In the genomic region with DNA sequence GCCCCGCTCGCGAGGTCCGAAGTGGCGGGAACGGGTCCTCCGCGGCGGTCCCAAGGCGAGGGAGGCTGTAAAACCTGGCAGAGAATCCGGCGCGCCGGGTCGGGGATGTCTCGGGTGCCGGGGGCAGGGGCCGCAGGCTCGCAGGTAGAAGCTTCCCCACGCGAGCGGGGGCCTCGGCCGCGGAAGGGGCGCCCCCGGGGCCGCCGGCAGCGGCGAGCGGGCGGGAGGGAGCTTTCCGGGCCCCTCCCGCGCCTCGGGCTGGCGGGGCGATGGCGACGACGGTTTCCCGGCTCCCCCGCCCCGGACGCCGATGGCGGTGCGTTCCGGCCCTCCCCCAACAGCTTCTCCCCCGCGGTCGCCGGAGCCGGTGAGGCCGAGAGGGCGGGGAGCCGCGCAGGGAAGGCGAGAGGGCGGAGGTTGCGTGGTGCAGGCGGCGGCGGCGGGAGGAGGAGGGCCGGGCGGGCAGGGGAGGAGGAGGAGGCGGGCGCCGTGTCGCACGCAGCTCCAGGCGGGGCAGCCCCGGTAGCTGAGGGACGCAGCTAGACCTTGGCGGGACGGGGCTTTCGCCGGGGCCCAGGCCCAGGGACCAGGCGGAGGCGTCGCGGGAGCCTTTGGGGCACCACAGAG, we compare ENCODE assay signal across 8 cellular contexts. TPM values are rescaled to one million over a fixed set of nuclear protein-coding genes. Genes with fewer than 3 reads are reported as not detected.
DNase-seq lines count a peak whose midpoint lies in the region; ATAC-seq and TF ChIP-seq lines count a peak whose summit lies in the region.

Gene CUL1, plus strand, starts transcription at position 507 of the 627 bp plus-strand sequence. CDS start 31,220 bp downstream, outside the sequence.

- peaks cover 7% of the 10 kb centered on the region for H3K36me3 Mint-ChIP-seq in natural killer cell treated with Interleukin-12 subunit alpha and Interleukin-12 subunit beta and Interleukin-15 and Interleukin-18, amount 100 ng/mL, for 72 hours
- peaks cover 12% of the 10 kb centered on the region for H3K36me3 Mint-ChIP-seq in stimulated activated naive CD8-positive, alpha-beta T cell treated with anti-CD3 and anti-CD28 coated beads, Interleukin-15, Interleukin-2, amounts not matched to agents 100 ng/mL and 50 ng/mL, for 24 hours (ENCODE audit: low read depth)

- no peaks in the 10 kb centered on the region for H3K9me3 ChIP-seq in PC-9 (ENCODE audit: insufficient read depth, low read depth)

- H3K27ac Mint-ChIP-seq in natural killer cell treated with Interleukin-12 subunit alpha and Interleukin-12 subunit beta and Interleukin-15 and Interleukin-18, amount 100 ng/mL, for 72 hours: peak within 1 kb of the TSS; percentile 90 to 93
- peak within 1 kb of the TSS; percentile 97 for H3K27ac Mint-ChIP-seq in stimulated activated naive CD8-positive, alpha-beta T cell treated with anti-CD3 and anti-CD28 coated beads, Interleukin-15, Interleukin-2, amounts not matched to agents 100 ng/mL and 50 ng/mL, for 24 hours

- H3K36me3 ChIP-seq in PC-9 (ENCODE audit: low read depth): no peaks in the 10 kb centered on the region

- DNase-seq in D341Med (ENCODE audit: low spot score) (peak; percentile 90), GM20000 (ENCODE audit: low spot score) (peak; percentile 90), HT-29 (ENCODE audit: low spot score) (peak; percentile 85), PC-9 (peak; percentile 64 to 92), fibroblast of mammary gland (ENCODE audit: low read depth) (peak; percentile 55)
- DNase-seq in activated T-helper 1 cell treated with anti-CD3 and anti-CD28 coated beads, Interleukin-2, amount 50 U/mL, for 16 hours (ENCODE audit: low read depth in 1 of 2, low spot score in 1 of 2): peak; percentile 71 to 78
- DNase-seq in natural killer cell treated with Interleukin-12 subunit alpha and Interleukin-12 subunit beta and Interleukin-15 and Interleukin-18, amount 100 ng/mL, for 72 hours (ENCODE audit: low spot score): peak; percentile 89

- H3K27me3 ChIP-seq in PC-9 (ENCODE audit: insufficient read depth, low read depth): no peaks in the 10 kb centered on the region

- CTCF ChIA-PET in PC-9 (lab: Charles Lee): interaction anchor here (0.5 to 0.7 kb wide), 2 partner anchors 74 to 330 kb away, joined by 6 to 11 read pairs; no protein-coding TSS in a partner anchor

- H3K27me3 Mint-ChIP-seq in natural killer cell treated with Interleukin-12 subunit alpha and Interleukin-12 subunit beta and Interleukin-15 and Interleukin-18, amount 100 ng/mL, for 72 hours: no peaks in the 10 kb centered on the region
- H3K27me3 Mint-ChIP-seq in stimulated activated naive CD8-positive, alpha-beta T cell treated with anti-CD3 and anti-CD28 coated beads, Interleukin-15, Interleukin-2, amounts not matched to agents 100 ng/mL and 50 ng/mL, for 24 hours: no peaks in the 10 kb centered on the region

- POLR2A ChIA-PET in PC-9 (lab: Charles Lee; ENCODE audit: unreplicated experiment): interaction anchor here (0.5 to 0.7 kb wide), 4 partner anchors 13 to 358 kb away, joined by 4 to 10 read pairs (median 5); no protein-coding TSS in a partner anchor

- H3K4me3 ChIP-seq in PC-9 (peak within 1 kb of the TSS; percentile 76), fibroblast of mammary gland (ENCODE audit: control insufficient read depth, low read depth, low read length) (peak within 1 kb of the TSS; percentile 78)

- peak; percentile 86 to 91 for ATAC-seq in natural killer cell treated with Interleukin-12 subunit alpha and Interleukin-12 subunit beta and Interleukin-15 and Interleukin-18, amount 100 ng/mL, for 72 hours

- H3K79me2 ChIP-seq in PC-9 (ENCODE audit: low read depth): peaks cover 58% of the 10 kb centered on the region

- H3K4me1 ChIP-seq in PC-9 (replicated peaks; ENCODE audit: insufficient read depth): peaks cover 39% of the 10 kb centered on the region

- H3F3A ChIP-seq in PC-9 (ENCODE audit: insufficient read depth, low read depth): peaks cover 6% of the 10 kb centered on the region; the same call in 1 of the 2 replicates

- peak within 1 kb of the TSS; percentile 79 for H3K27ac ChIP-seq in PC-9

- peak within 1 kb of the TSS; percentile 97 for H3K4me3 Mint-ChIP-seq in natural killer cell treated with Interleukin-12 subunit alpha and Interleukin-12 subunit beta and Interleukin-15 and Interleukin-18, amount 100 ng/mL, for 72 hours
- peak within 1 kb of the TSS; percentile 99 for H3K4me3 Mint-ChIP-seq in stimulated activated naive CD8-positive, alpha-beta T cell treated with anti-CD3 and anti-CD28 coated beads, Interleukin-15, Interleukin-2, amounts not matched to agents 100 ng/mL and 50 ng/mL, for 24 hours

- H3K4me1 Mint-ChIP-seq in natural killer cell treated with Interleukin-12 subunit alpha and Interleukin-12 subunit beta and Interleukin-15 and Interleukin-18, amount 100 ng/mL, for 72 hours (ENCODE audit: low read depth in 2 of 2): peaks cover 51 to 64% of the 10 kb centered on the region in 2 donors
- H3K4me1 Mint-ChIP-seq in stimulated activated naive CD8-positive, alpha-beta T cell treated with anti-CD3 and anti-CD28 coated beads, Interleukin-15, Interleukin-2, amounts not matched to agents 100 ng/mL and 50 ng/mL, for 24 hours (ENCODE audit: low read depth): peaks cover 63% of the 10 kb centered on the region

- no peaks in the 10 kb centered on the region for H3K9me2 ChIP-seq in PC-9 (ENCODE audit: insufficient read depth)

- intact Hi-C loops in PC-9 (cut with micrococcal nuclease; ENCODE audit: unreplicated experiment): loop anchor here (1.0 to 5.0 kb wide), 3 partner anchors 74 to 264 kb away; no protein-coding TSS in a partner anchor

- no peaks in the 10 kb centered on the region for H3K9me3 Mint-ChIP-seq in natural killer cell treated with Interleukin-12 subunit alpha and Interleukin-12 subunit beta and Interleukin-15 and Interleukin-18, amount 100 ng/mL, for 72 hours
- H3K9me3 Mint-ChIP-seq in stimulated activated naive CD8-positive, alpha-beta T cell treated with anti-CD3 and anti-CD28 coated beads, Interleukin-15, Interleukin-2, amounts not matched to agents 100 ng/mL and 50 ng/mL, for 24 hours: no peaks in the 10 kb centered on the region

- peak within 1 kb of the TSS; percentile 98 for H3K4me2 ChIP-seq in PC-9

- peaks cover 37% of the 10 kb centered on the region for H4K20me1 ChIP-seq in PC-9 (ENCODE audit: insufficient read depth)

- BruUV-seq in PC-9 (replicated peaks; lab: Mats Ljungman, UMichigan): no TSS peak

- TF ChIP-seq CTCF in GM20000 (IDR thresholded peaks at IDR 0.05; ENCODE audit: extremely low read depth, missing control alignments): no peak
- no peak for TF ChIP-seq CTCF in PC-9 (conservative IDR thresholded peaks at IDR 0.05)
- no peak for TF ChIP-seq CTCF in fibroblast of mammary gland (conservative IDR thresholded peaks at IDR 0.05; ENCODE audit: control insufficient read depth, insufficient read depth, low read depth, low read length)

- H2AFZ ChIP-seq in PC-9: peak within 1 kb of the TSS; percentile 98

RNA-seq across cellular contexts. Expression of gene CUL1, which starts in this region (rescaled TPM):
- 44.2 and 46.7 TPM in 2 replicates for total RNA-seq in HT-29 (2014; rRNA removed; shearing (Covaris generic))
- 54.7 and 78.3 TPM in 2 replicates for total RNA-seq in PC-9 (2021)
- total RNA-seq in natural killer cell treated with Interleukin-12 subunit alpha and Interleukin-12 subunit beta and Interleukin-15 and Interleukin-18, amount 100 ng/mL, for 72 hours: 10 to 100 TPM; 59.5 to 69.5 TPM

Comparison
In these comparisons a context has a peak if more than half of its experiments do, and no peak if none do; other contexts are left out.
1. Peak in every context shown above with its lines: DNase-seq, ATAC-seq, H3K4me3 ChIP-seq and H3K27ac ChIP-seq.